In genomic region chr12:13594731-13595514, GRCh38 we compare ENCODE assay signal across 20 cellular contexts.
"Had no signal": no experiment of that assay in that cellular context is flagged by ENCODE, and none has a peak within 500 bp of the region (broad histone marks: within the 10 kb centered on the region; RNA-seq: fewer than 3 reads in every experiment).

No MANE protein-coding gene starts in this region.

- H3K4me3 Mint-ChIP-seq: effector memory CD8-positive, alpha-beta T cell; naive B cell; nephron progenitor cell had no signal

- H3K27ac ChIP-seq: esophagus squamous epithelium, gastroesophageal sphincter, sigmoid colon, skin epidermis, stomach, thoracic aorta, transverse colon had no signal

- H3K36me3 Mint-ChIP-seq: naive B cell had no signal

- FAIRE-seq: kidney had no signal

- H3K27me3 ChIP-seq: esophagus squamous epithelium, gastroesophageal sphincter, sigmoid colon, stomach, transverse colon had no signal

- H3K9me3 ChIP-seq: esophagus squamous epithelium, gastroesophageal sphincter, sigmoid colon, stomach, thoracic aorta, transverse colon had no signal

- H3K27ac Mint-ChIP-seq: effector memory CD8-positive, alpha-beta T cell; naive B cell; nephron progenitor cell had no signal

- H3K4me1 ChIP-seq: esophagus squamous epithelium, gastroesophageal sphincter, sigmoid colon, stomach, transverse colon had no signal

- DNase-seq: effector memory CD8-positive, alpha-beta T cell; esophagus squamous epithelium; foreskin fibroblast; glutamatergic neuron; kidney; left cardiac atrium; left ventricle myocardium superior; mesenchymal stem cell; naive B cell; nephron progenitor cell; posterior cingulate gyrus; sigmoid colon; stimulated activated naive CD4-positive, alpha-beta T cell; stomach; substantia nigra; transverse colon had no signal

- H3K36me3 ChIP-seq: esophagus squamous epithelium, gastroesophageal sphincter, sigmoid colon, stomach, thoracic aorta, transverse colon had no signal

- ATAC-seq: effector memory CD8-positive, alpha-beta T cell; gastroesophageal sphincter; left cardiac atrium; left ventricle myocardium superior had no signal

- H3K27me3 Mint-ChIP-seq: effector memory CD8-positive, alpha-beta T cell had no signal

- H3K4me3 ChIP-seq: esophagus squamous epithelium, gastroesophageal sphincter, lung, sigmoid colon, skin epidermis, stomach, thoracic aorta, transverse colon had no signal
